ENCODE assay signal across 7 cellular contexts in the genomic region with DNA sequence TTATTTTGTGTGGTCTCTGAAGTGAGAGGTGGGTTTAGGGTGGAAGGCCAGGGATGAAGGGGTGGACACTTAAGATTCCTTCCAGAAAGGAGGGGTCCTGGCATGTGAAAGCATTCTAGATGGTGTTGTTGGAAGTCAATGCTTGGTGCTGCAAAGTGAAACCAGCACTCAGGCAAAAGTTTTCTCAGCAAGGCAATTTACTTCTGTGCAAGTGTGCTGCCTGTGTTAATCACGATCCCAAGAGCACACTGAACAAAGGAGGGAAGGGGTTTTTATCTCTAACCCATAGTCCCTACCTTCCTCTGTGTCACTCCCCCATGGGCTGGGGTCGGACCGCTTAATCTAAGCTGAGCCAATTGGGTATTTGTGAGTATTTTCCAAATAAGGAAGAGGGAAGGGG. TPM values are rescaled to one million over a fixed set of nuclear protein-coding genes. Genes with fewer than 3 reads are reported as not detected.
DNase-seq lines count a peak whose midpoint lies in the region; ATAC-seq and TF ChIP-seq lines count a peak whose summit lies in the region.

No MANE protein-coding gene starts in this region.

- H3K27ac ChIP-seq in SJCRH30: no peak overlapping the region

- H3K4me1 ChIP-seq in ES-I3 (ENCODE audit: insufficient read depth, low read length) (no peaks in the 10 kb centered on the region), SJCRH30 (no peaks in the 10 kb centered on the region)

- H3K4me3 ChIP-seq in SJCRH30 (peak overlapping the region; percentile 86; the same call in 1 of the 2 replicates), epithelial cell of proximal tubule (ENCODE audit: low read depth, low read length) (peak overlapping the region; percentile 85), retinal pigment epithelial cell (ENCODE audit: low read length) (peak overlapping the region; percentile 91)

- no peak for TF ChIP-seq CTCF in epithelial cell of proximal tubule (conservative IDR thresholded peaks at IDR 0.05; ENCODE audit: low read depth, low read length)
- no peak for TF ChIP-seq CTCF in retinal pigment epithelial cell (conservative IDR thresholded peaks at IDR 0.05; ENCODE audit: low read depth, low read length)

- H3K9me3 ChIP-seq in ES-I3 (ENCODE audit: control insufficient read depth, insufficient read depth, low read length) (peaks cover 51% of the 10 kb centered on the region), SJCRH30 (replicated peaks) (peaks cover 44% of the 10 kb centered on the region)

- ATAC-seq in HG03135 (IDR thresholded peaks at IDR 0.05; ENCODE audit: unreplicated experiment): no peak

- no peaks in the 10 kb centered on the region for H3K27me3 ChIP-seq in SJCRH30

- no peak for DNase-seq in SJCRH30
- DNase-seq in epithelial cell of proximal tubule (ENCODE audit: low read depth): no peak
- DNase-seq in retinal pigment epithelial cell (ENCODE audit: low read depth): no peak
- no peak for DNase-seq in glomerular visceral epithelial cell (ENCODE audit: extremely low spot score)
- DNase-seq in NK-92 (lab: John Stamatoyannopoulos, UW; ENCODE audit: unreplicated experiment): no peak

- H3K9ac ChIP-seq in ES-I3 (ENCODE audit: low read depth, low read length): peak overlapping the region; percentile 69; the same call in 1 of the 2 replicates

- peaks cover 47% of the 10 kb centered on the region for H3K36me3 ChIP-seq in ES-I3 (ENCODE audit: insufficient read depth, low read length)
- peaks cover 55% of the 10 kb centered on the region for H3K36me3 ChIP-seq in SJCRH30

RNA-seq across cellular contexts. Expression of a gene that starts 1.3 kb away (rescaled TPM):
- total RNA-seq in SJCRH30 (2014; rRNA removed; shearing (Covaris generic)): 20.2 and 20.8 TPM in 2 replicates
- total RNA-seq in epithelial cell of proximal tubule: 11.9 and 16.8 TPM in 2 replicates

RNA-seq across cellular contexts. Expression of a gene that starts 15.7 kb away (rescaled TPM):
- total RNA-seq in SJCRH30 (2014; rRNA removed; shearing (Covaris generic)): 11.7 and 17.8 TPM in 2 replicates
- total RNA-seq in epithelial cell of proximal tubule: 5.4 and 10.3 TPM in 2 replicates

RNA-seq across cellular contexts. Expression of a gene that starts 17.6 kb away (rescaled TPM):
- 14.5 and 16.6 TPM in 2 replicates for total RNA-seq in SJCRH30 (2014; rRNA removed; shearing (Covaris generic))
- total RNA-seq in epithelial cell of proximal tubule: 2.7 and 6.6 TPM in 2 replicates

RNA-seq across cellular contexts. Expression of a gene that starts 31.4 kb away (rescaled TPM):
- total RNA-seq in SJCRH30 (2014; rRNA removed; shearing (Covaris generic)): 8.4 and 9.3 TPM in 2 replicates
- 3.6 and 4.8 TPM in 2 replicates for total RNA-seq in epithelial cell of proximal tubule

RNA-seq across cellular contexts. Expression of a gene that starts 36.6 kb away (rescaled TPM):
- total RNA-seq in SJCRH30 (2014; rRNA removed; shearing (Covaris generic)): 6.8 and 7.5 TPM in 2 replicates
- 2.0 and 3.8 TPM in 2 replicates for total RNA-seq in epithelial cell of proximal tubule
